In the genomic region with DNA sequence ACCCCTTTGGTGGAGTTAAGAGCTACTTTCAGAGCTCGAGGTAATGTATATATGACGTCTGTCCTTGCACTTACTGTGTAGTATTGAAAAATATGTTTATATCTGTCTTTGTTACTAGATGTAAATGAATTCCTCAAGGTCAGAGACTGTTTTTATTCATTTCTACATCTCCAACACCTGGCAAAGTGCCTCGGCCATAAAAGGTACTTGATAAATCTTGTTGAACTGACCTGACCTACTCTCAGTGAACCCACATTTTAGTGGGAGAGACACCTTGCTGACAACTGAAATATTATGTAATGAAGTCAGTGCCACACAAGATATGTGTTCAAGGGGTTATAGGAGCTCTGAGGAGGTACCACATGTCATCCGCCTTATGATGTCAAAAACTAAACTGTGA, we compare ENCODE assay signal across 19 cellular contexts. TPM values are rescaled to one million over a fixed set of nuclear protein-coding genes. Genes with fewer than 3 reads are reported as not detected.
DNase-seq lines count a peak whose midpoint lies in the region; ATAC-seq and TF ChIP-seq lines count a peak whose summit lies in the region.
"Had no signal": no experiment of that assay in that cellular context is flagged by ENCODE, and none has a peak within 500 bp of the region (broad histone marks: within the 10 kb centered on the region; RNA-seq: fewer than 3 reads in every experiment).

No MANE protein-coding gene starts in this region.

- H3K4me1 ChIP-seq in HUES64 (ENCODE audit: insufficient read depth, low read length) (peaks cover 19% of the 10 kb centered on the region), lower lobe of right lung (peaks cover 16% of the 10 kb centered on the region)

- H3K9me3 ChIP-seq in HUES64 (ENCODE audit: insufficient read depth, low read depth, low read length), result no peaks in the 10 kb centered on the region
- H3K9me3 ChIP-seq in lower lobe of right lung, result no peaks in the 10 kb centered on the region
- H3K9me3 ChIP-seq: BLaER1 treated with 17β-estradiol and CSF1 and Interleukin-3, amounts not matched to agents 10 nM and 100 nM had no signal

- H3K4me3 ChIP-seq in HUES64 (ENCODE audit: low read length) (no peak overlapping the region), lower lobe of right lung (no peak overlapping the region)
- H3K4me3 ChIP-seq: BLaER1 treated with 17β-estradiol and CSF1 and Interleukin-3, amounts not matched to agents 10 nM and 100 nM had no signal

- no peak overlapping the region for H3K9ac ChIP-seq in HUES64 (ENCODE audit: low read depth, low read length)
- H3K9ac ChIP-seq: BLaER1 treated with 17β-estradiol and CSF1 and Interleukin-3, amounts not matched to agents 10 nM and 100 nM; KMS-11 had no signal

- intact Hi-C loops in lower lobe of right lung (cut with DNase I), result no loop called here

- H3K27me3 ChIP-seq in HUES64 (ENCODE audit: insufficient read depth, low read length), result no peaks in the 10 kb centered on the region
- no peaks in the 10 kb centered on the region for H3K27me3 ChIP-seq in lower lobe of right lung (ENCODE audit: low read depth)
- H3K27me3 ChIP-seq: BLaER1 treated with 17β-estradiol and CSF1 and Interleukin-3, amounts not matched to agents 10 nM and 100 nM had no signal

- no peak for TF ChIP-seq CTCF in lower lobe of right lung (IDR thresholded peaks at IDR 0.05)

- ATAC-seq in lower lobe of right lung, result peak; percentile 44 to 46
- no peak for ATAC-seq in HG03571 (IDR thresholded peaks at IDR 0.05; ENCODE audit: unreplicated experiment)

- H3K27ac ChIP-seq in HUES64 (ENCODE audit: low read depth, low read length) (peak overlapping the region; percentile 15; the same call in 1 of the 2 replicates), caudate nucleus (ENCODE audit: low read depth, low read length) (peak overlapping the region; percentile 89), lower lobe of right lung (no peak overlapping the region), temporal lobe (ENCODE audit: low read depth, low read length) (peak overlapping the region; percentile 89)
- H3K27ac ChIP-seq: BLaER1 treated with 17β-estradiol and CSF1 and Interleukin-3, amounts not matched to agents 10 nM and 100 nM; KMS-11 had no signal

- WGBS in HUES64, result 92% methylated on average over 4 of the region's 4 CpGs

- H3K36me3 ChIP-seq in HUES64 (ENCODE audit: insufficient read depth, low read length) (no peaks in the 10 kb centered on the region), lower lobe of right lung (no peaks in the 10 kb centered on the region)

- DNase-seq in caudate nucleus (lab: John Stamatoyannopoulos, UW), result peak in 3 of 61 donors; percentile 41 to 73 (median 62)
- DNase-seq in lower lobe of right lung, result no peak
- no peak for DNase-seq in NOMO-1 treated with DMSO at 0.1 percent for 48 hours (lab: John Stamatoyannopoulos, UW; ENCODE audit: unreplicated experiment)
- DNase-seq in NCI-H2081 (lab: John Stamatoyannopoulos, UW), result no peak
- DNase-seq in NCI-H1105 (lab: John Stamatoyannopoulos, UW), result no peak
- DNase-seq: DMS79, HFFc6, MV-4-11, NCI-H1417, NCI-H187, NCI-H226, NCI-H524, NCI-H82, SHP77 treated with DMSO at 0.1 percent for 48 hours had no signal

RNA-seq across cellular contexts. Expression of gene TMEM30A, which starts 5.5 kb away (rescaled TPM):
- polyA plus RNA-seq in HUES64 (2013, experiment 1 of 2), result 42.0 TPM
- 47.5 TPM for polyA plus RNA-seq in HUES64 (2013, experiment 2 of 2)
- total RNA-seq in lower lobe of right lung (178 TPM), temporal lobe (125 TPM)

RNA-seq across cellular contexts. Expression of gene COX7A2, which starts 46.5 kb away (rescaled TPM):
- polyA plus RNA-seq in HUES64 (2013, experiment 1 of 2), result 230 TPM
- 208 TPM for polyA plus RNA-seq in HUES64 (2013, experiment 2 of 2)
- total RNA-seq in lower lobe of right lung (267 TPM), temporal lobe (96.9 TPM)
